ENCODE assay signal across 23 cellular contexts in the genomic region with DNA sequence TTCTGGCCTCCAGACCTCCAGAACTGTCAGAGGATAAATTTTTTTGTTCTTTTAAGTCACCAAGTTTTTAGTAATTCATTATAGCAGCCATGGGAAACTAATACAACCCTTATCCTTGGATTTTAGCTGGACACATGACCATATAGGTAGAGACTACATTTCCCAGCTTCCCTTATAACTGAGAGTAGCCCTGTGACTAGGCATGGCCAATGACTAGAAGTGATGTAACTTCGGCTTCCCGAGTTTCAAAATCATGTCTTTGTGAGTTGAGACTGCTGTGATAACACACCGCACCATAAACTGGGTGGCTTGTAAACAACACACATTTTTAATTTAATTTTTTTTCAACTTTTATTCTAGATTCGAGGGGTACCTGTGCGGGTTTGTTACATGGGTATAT.
DNase-seq lines count a peak whose midpoint lies in the region; ATAC-seq and TF ChIP-seq lines count a peak whose summit lies in the region.
"Had no signal": no experiment of that assay in that cellular context is flagged by ENCODE, and none has a peak within 500 bp of the region (broad histone marks: within the 10 kb centered on the region; RNA-seq: fewer than 3 reads in every experiment).

No MANE protein-coding gene starts in this region.

- DNase-seq in SKM-1 treated with dmso at 0.1 percent for 144 hours (lab: John Stamatoyannopoulos, UW; ENCODE audit: unreplicated experiment) (peak; percentile 24), SKM-1 (lab: John Stamatoyannopoulos, UW; ENCODE audit: unreplicated experiment) (no peak), RWPE2 (ENCODE audit: low spot score) (no peak), fibroblast of peridontal ligament (ENCODE audit: extremely low read depth) (peak; percentile 36), upper lobe of right lung (no peak), T-helper 9 cell (no peak), COLO668 (lab: John Stamatoyannopoulos, UW; ENCODE audit: unreplicated experiment) (no peak), HAP-1 (ENCODE audit: low spot score in 2 of 2) (no peak)
- DNase-seq: activated B cell treated with CpG ODN at 0.5 μM for 24 hours; activated CD4-positive, alpha-beta memory T cell treated with anti-CD3 and anti-CD28 coated beads, Interleukin-2, amount 10 ng/mL, durations not matched to agents 7 days and 5 days; amniotic stem cell; CD4-positive, alpha-beta T cell; dermis blood vessel endothelial cell; DMS153; HCEC 1CT; left colon; midbrain; MM.1S; NCI-H1694 treated with DMSO at 0.1 percent for 48 hours; NCI-H69; SJCRH30; testis had no signal

- H3K4me3 ChIP-seq in RWPE2 (ENCODE audit: severe bottlenecking) (no peak overlapping the region), upper lobe of right lung (no peak overlapping the region), HAP-1 (no peak overlapping the region)
- H3K4me3 ChIP-seq: SJCRH30, testis had no signal

- H3K4me1 ChIP-seq in RWPE2 (ENCODE audit: insufficient read depth, poor library complexity, severe bottlenecking) (peaks cover 11% of the 10 kb centered on the region), upper lobe of right lung (no peaks in the 10 kb centered on the region), HAP-1 (no peaks in the 10 kb centered on the region)
- H3K4me1 ChIP-seq: SJCRH30, testis had no signal

- ATAC-seq in RWPE2 (ENCODE audit: low read depth) (peak; percentile 51; the same call in 2 of the 3 replicates), upper lobe of right lung (peak; percentile 58)
- ATAC-seq: left colon; stimulated activated effector memory CD8-positive, alpha-beta T cell treated with anti-CD3 and anti-CD28 coated beads, Interleukin-12 subunit alpha, Interleukin-12 subunit beta, amount 100 ng/mL, for 72 hours had no signal

- intact Hi-C loops in upper lobe of right lung (cut with DNase I), result no loop called here

- in situ Hi-C loops in HAP-1 (cut with MboI; ENCODE audit: low sequenced_read_pairs), result no loop called here

- H3K27ac ChIP-seq in RWPE2 (ENCODE audit: poor library complexity, severe bottlenecking) (no peak overlapping the region), upper lobe of right lung (no peak overlapping the region)
- H3K27ac ChIP-seq: SJCRH30, testis had no signal

- no peak for TF ChIP-seq CTCF in RWPE2 (IDR thresholded peaks at IDR 0.05; ENCODE audit: poor library complexity, severe bottlenecking)
- no peak for TF ChIP-seq CTCF in upper lobe of right lung (IDR thresholded peaks at IDR 0.05)

- H3K36me3 ChIP-seq in RWPE2 (ENCODE audit: low read depth) (no peaks in the 10 kb centered on the region), upper lobe of right lung (no peaks in the 10 kb centered on the region), HAP-1 (replicated peaks) (no peaks in the 10 kb centered on the region)
- H3K36me3 ChIP-seq: SJCRH30 had no signal

- H3K9me3 ChIP-seq in RWPE2 (ENCODE audit: severe bottlenecking), result no peaks in the 10 kb centered on the region
- H3K9me3 ChIP-seq in upper lobe of right lung, result no peaks in the 10 kb centered on the region
- no peaks in the 10 kb centered on the region for H3K9me3 ChIP-seq in HAP-1
- H3K9me3 ChIP-seq: SJCRH30, testis had no signal

- no peaks in the 10 kb centered on the region for H3K27me3 ChIP-seq in RWPE2 (ENCODE audit: insufficient read depth, poor library complexity, severe bottlenecking)
- no peaks in the 10 kb centered on the region for H3K27me3 ChIP-seq in upper lobe of right lung
- H3K27me3 ChIP-seq in HAP-1 (ENCODE audit: low read depth), result no peaks in the 10 kb centered on the region
- H3K27me3 ChIP-seq: SJCRH30, testis had no signal

Comparison
In these comparisons a context has a peak if more than half of its experiments do, and no peak if none do; other contexts are left out.
1. DNase-seq: peak in SKM-1 treated with dmso at 0.1 percent for 144 hours (single experiment) and fibroblast of peridontal ligament (single experiment); none in SKM-1 (single experiment), RWPE2 (single experiment), upper lobe of right lung (single experiment), T-helper 9 cell (single experiment), COLO668 (single experiment) and HAP-1 (0 of 2).